25 cellular contexts compared by ENCODE assay signal in genomic region chr5:115396698-115397097, GRCh38.
"Had no signal": no experiment of that assay in that cellular context is flagged by ENCODE, and none has a peak within 500 bp of the region (broad histone marks: within the 10 kb centered on the region; RNA-seq: fewer than 3 reads in every experiment).

No MANE protein-coding gene starts in this region.

- H3K4me3 ChIP-seq: esophagus muscularis mucosa, spleen, testis, transverse colon had no signal

- DNase-seq: activated B cell treated with CpG ODN at 0.5 μM for 24 hours; activated CD4-positive, alpha-beta T cell treated with anti-CD3 and anti-CD28 coated beads for 36 hours; activated CD8-positive, alpha-beta memory T cell treated with anti-CD3 and anti-CD28 coated beads, Interleukin-2, amount 10 ng/mL, durations not matched to agents 7 days and 5 days; activated CD8-positive, alpha-beta T cell treated with anti-CD3 and anti-CD28 coated beads, Interleukin-2, amount 10 ng/mL, durations not matched to agents 7 days and 5 days; activated naive CD4-positive, alpha-beta T cell; activated T-cell treated with anti-CD3 and anti-CD28 coated beads, Interleukin-2, amount 50 U/mL, for 48 hours; anterior cingulate cortex; caudate nucleus; endodermal cell; head of caudate nucleus; hypothalamus; immature natural killer cell; kidney; midbrain; natural killer cell; posterior cingulate gyrus; right cardiac atrium; spleen; stimulated activated CD4-positive, alpha-beta T cell treated with anti-CD3 and anti-CD28 coated beads, Interleukin-2, amount 100 ng/mL, for 48 hours; stimulated activated naive CD8-positive, alpha-beta T cell treated with anti-CD3 and anti-CD28 coated beads, Interleukin-15, Interleukin-2, amounts not matched to agents 100 U/mL and 50 U/mL, for 24 hours; T-helper 1 cell; testis; transverse colon had no signal

- ATAC-seq: activated CD4-positive, alpha-beta T cell treated with anti-CD3 and anti-CD28 coated beads for 36 hours; activated CD8-positive, alpha-beta memory T cell treated with anti-CD3 and anti-CD28 coated beads, Interleukin-2, amount 10 ng/mL, durations not matched to agents 7 days and 5 days; activated CD8-positive, alpha-beta T cell treated with anti-CD3 and anti-CD28 coated beads, Interleukin-2, amount 10 ng/mL, durations not matched to agents 7 days and 5 days; activated naive CD4-positive, alpha-beta T cell treated with anti-CD3 and anti-CD28 coated beads, Interleukin-2, amount 50 U/mL, for 72 hours; natural killer cell; right cardiac atrium; stimulated activated naive CD8-positive, alpha-beta T cell treated with anti-CD3 and anti-CD28 coated beads, Interleukin-15, Interleukin-2, amounts not matched to agents 100 U/mL and 50 U/mL, for 24 hours had no signal
